In the genomic region with DNA sequence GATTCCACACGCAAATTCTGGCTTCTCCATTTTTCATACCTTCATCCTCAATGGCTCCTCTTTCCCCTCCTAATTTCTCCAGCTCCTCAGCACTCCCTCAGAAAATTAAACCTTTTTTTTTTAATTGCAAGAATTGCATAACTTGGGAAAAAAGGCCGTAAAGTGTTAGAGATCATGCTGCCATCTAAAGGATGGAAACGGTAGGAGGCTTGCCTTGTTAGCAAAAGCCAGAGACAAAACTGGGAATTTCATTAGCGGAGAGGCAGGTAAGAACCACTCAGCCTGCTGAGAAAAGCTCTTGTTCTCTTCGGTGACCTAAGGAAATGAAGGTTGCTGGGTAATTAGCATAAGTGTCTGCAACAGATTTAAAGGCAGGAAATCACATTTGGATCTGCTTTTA, we compare ENCODE assay signal across 1 cellular context.
A peak's percentile ranks its signal among the peaks of the same experiment; 100 is the strongest.
TF ChIP-seq lines count a peak whose summit lies in the region.

No MANE protein-coding gene starts in this region.

TF ChIP-seq in H1, 55 proteins besides CTCF, POLR2A, EP300 and RAD21:
- TF ChIP-seq CHD7 (IDR thresholded peaks at IDR 0.05; ENCODE audit: insufficient replicate concordance, low read length) (peak; percentile 33), CEBPB (IDR thresholded peaks at IDR 0.05; ENCODE audit: low read depth, low read length) (peak; percentile 92), RNF2 (IDR thresholded peaks at IDR 0.05; ENCODE audit: borderline replicate concordance, low read depth, low read length, missing control alignments, poor library complexity, severe bottlenecking) (no peak)
